8 cellular contexts compared by ENCODE assay signal in the genomic region with DNA sequence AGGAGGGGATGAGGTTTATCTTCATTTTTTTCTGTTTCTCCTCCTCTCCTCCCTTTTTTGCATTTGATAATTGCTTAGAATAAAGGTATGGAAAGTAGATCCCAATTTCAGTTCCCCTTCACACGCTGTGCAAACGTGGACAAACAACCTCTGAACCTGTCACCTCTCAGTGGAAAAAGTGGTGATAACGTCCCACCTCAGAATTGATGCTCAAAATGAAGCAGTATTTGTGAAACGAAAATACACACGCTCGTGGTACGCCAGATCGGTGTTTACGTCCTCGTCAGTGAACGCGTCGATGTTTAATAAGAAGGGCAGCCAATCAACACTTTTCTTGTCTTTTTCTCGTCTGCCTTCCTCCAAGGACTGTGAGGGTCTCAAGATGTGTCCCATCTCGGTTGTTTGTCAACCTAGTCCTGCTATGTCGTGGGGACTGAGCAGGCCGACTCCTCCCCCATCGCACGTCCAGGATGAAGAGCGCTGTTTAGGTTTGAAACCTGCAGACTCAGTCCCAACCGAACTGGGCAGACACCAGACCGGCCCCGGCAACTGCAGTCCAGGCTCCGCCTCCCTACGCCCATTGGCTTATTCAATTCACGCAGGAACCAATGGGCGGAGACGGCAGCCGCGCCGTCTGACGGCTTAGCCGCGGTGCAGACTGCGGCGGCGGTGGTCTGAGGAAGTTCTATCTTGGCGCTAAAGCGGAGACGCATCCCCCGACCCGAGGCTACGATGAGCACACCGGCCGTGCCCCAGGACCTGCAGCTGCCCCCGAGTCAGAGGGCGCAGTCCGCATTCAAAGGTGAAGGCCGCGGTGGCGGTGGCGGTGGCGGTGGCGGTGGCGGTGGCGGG. TPM values are rescaled to one million over a fixed set of nuclear protein-coding genes. Genes with fewer than 3 reads are reported as not detected.
DNase-seq lines count a peak whose midpoint lies in the region; ATAC-seq and TF ChIP-seq lines count a peak whose summit lies in the region.

A gene with protein sequence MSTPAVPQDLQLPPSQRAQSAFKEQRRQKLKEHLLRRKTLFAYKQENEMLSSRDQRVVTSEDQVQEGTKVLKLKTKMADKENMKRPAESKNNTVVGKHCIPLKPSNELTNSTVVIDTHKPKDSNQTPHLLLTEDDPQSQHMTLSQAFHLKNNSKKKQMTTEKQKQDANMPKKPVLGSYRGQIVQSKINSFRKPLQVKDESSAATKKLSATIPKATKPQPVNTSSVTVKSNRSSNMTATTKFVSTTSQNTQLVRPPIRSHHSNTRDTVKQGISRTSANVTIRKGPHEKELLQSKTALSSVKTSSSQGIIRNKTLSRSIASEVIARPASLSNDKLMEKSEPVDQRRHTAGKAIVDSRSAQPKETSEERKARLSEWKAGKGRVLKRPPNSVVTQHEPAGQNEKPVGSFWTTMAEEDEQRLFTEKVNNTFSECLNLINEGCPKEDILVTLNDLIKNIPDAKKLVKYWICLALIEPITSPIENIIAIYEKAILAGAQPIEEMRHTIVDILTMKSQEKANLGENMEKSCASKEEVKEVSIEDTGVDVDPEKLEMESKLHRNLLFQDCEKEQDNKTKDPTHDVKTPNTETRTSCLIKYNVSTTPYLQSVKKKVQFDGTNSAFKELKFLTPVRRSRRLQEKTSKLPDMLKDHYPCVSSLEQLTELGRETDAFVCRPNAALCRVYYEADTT (plus strand): TSS at position 654 of the 852 bp plus-strand sequence. CDS start 79 bp downstream, at position 733.

- TF ChIP-seq CTCF in lower leg skin (IDR thresholded peaks at IDR 0.05) = no peak

- DNase-seq in CD1c-positive myeloid dendritic cell (ENCODE audit: extremely low spot score) (peak; percentile 97), NCI-H82 treated with DMSO at 0.1 percent for 48 hours (lab: John Stamatoyannopoulos, UW; ENCODE audit: unreplicated experiment) (peak; percentile 97), lower leg skin (ENCODE audit: low spot score in 2 of 2) (peak; percentile 94 to 99)
- peak; percentile 96 for DNase-seq in activated CD4-positive, alpha-beta memory T cell treated with anti-CD3 and anti-CD28 coated beads for 36 hours
- DNase-seq in stimulated activated CD4-positive, alpha-beta T cell treated with anti-CD3 and anti-CD28 coated beads, Interleukin-4, amount 100 ng/mL, for 48 hours (ENCODE audit: low read depth in 2 of 2) = peak; percentile 84 to 93

- CTCF ChIA-PET in activated CD4-positive, alpha-beta memory T cell treated with anti-CD3 and anti-CD28 coated beads for 36 hours (lab: Charles Lee) = no interaction called here

- peak within 1 kb of the TSS; percentile 97 for H3K27ac Mint-ChIP-seq in activated CD4-positive, alpha-beta memory T cell treated with anti-CD3 and anti-CD28 coated beads for 36 hours

- H3K9me3 Mint-ChIP-seq in activated CD4-positive, alpha-beta memory T cell treated with anti-CD3 and anti-CD28 coated beads for 36 hours = no peaks in the 10 kb centered on the region

- no peaks in the 10 kb centered on the region for H3K9me3 ChIP-seq in duodenal mucosa (ENCODE audit: control insufficient read depth in 1 of 2, low read length in 2 of 2)

- intact Hi-C loops in activated CD4-positive, alpha-beta memory T cell treated with anti-CD3 and anti-CD28 coated beads for 36 hours (cut with micrococcal nuclease) = loop anchor here (1.0 to 10.0 kb wide), 12 partner anchors 53 to 1002 kb away; a partner anchor contains a TSS
- intact Hi-C loops in lower leg skin (cut with DNase I; ENCODE audit: low total_unique reads) = no loop called here

- no peaks in the 10 kb centered on the region for H3K27me3 ChIP-seq in duodenal mucosa (ENCODE audit: control insufficient read depth in 1 of 2, insufficient read depth in 2 of 2, low read length in 2 of 2)

- peak within 1 kb of the TSS; percentile 74 to 84 for H3K9ac ChIP-seq in duodenal mucosa (ENCODE audit: low read depth in 1 of 2, low read length in 2 of 2)

- H3K4me3 Mint-ChIP-seq in activated CD4-positive, alpha-beta memory T cell treated with anti-CD3 and anti-CD28 coated beads for 36 hours = peak within 1 kb of the TSS; percentile 95

- peaks cover 35% of the 10 kb centered on the region for H3K4me1 Mint-ChIP-seq in activated CD4-positive, alpha-beta memory T cell treated with anti-CD3 and anti-CD28 coated beads for 36 hours (ENCODE audit: low read depth)

- ATAC-seq in GM19438 (IDR thresholded peaks at IDR 0.05; ENCODE audit: low read depth, unreplicated experiment) (peak; percentile 74), HG03575 (IDR thresholded peaks at IDR 0.05; ENCODE audit: extremely low read depth, insufficient number of reproducible peaks, low FRiP score, unreplicated experiment) (peak; percentile 37)

- POLR2A ChIA-PET in activated CD4-positive, alpha-beta memory T cell treated with anti-CD3 and anti-CD28 coated beads for 36 hours (lab: Charles Lee) = no interaction called here

- H3K4me3 ChIP-seq in duodenal mucosa (ENCODE audit: low read depth in 1 of 2, low read length in 2 of 2) = peak within 1 kb of the TSS; percentile 86 to 87
- peak within 1 kb of the TSS; percentile 80 for H3K4me3 ChIP-seq in lower leg skin (ENCODE audit: low read depth, poor library complexity, severe bottlenecking)

- H3K4me1 ChIP-seq in duodenal mucosa (ENCODE audit: control insufficient read depth in 1 of 2, insufficient read depth in 2 of 2, low read length in 2 of 2) = peaks cover 12 to 28% of the 10 kb centered on the region in 2 donors

- peaks cover 0 to 4% of the 10 kb centered on the region in 2 donors for H3K36me3 ChIP-seq in duodenal mucosa (ENCODE audit: control insufficient read depth in 1 of 2, insufficient read depth in 2 of 2, low read length in 2 of 2)

- TF ChIP-seq POLR2A in lower leg skin (IDR thresholded peaks at IDR 0.05) = peak in 1 of 2 donors; percentile 24

- 0% methylated on average over 30 to 50 of the region's 56 CpGs for WGBS in lower leg skin, 2 donors

- peaks cover 1% of the 10 kb centered on the region for H3K27me3 Mint-ChIP-seq in activated CD4-positive, alpha-beta memory T cell treated with anti-CD3 and anti-CD28 coated beads for 36 hours

- peak within 1 kb of the TSS; percentile 88 for H3K27ac ChIP-seq in duodenal mucosa (ENCODE audit: low read depth, low read length)

- H3K36me3 Mint-ChIP-seq in activated CD4-positive, alpha-beta memory T cell treated with anti-CD3 and anti-CD28 coated beads for 36 hours = peaks cover 32% of the 10 kb centered on the region

RNA-seq across cellular contexts. Expression of the gene that starts here (rescaled TPM):
- total RNA-seq in activated CD4-positive, alpha-beta memory T cell treated with anti-CD3 and anti-CD28 coated beads for 36 hours = 10 to 100 TPM; 60.4 to 63.8 TPM
- 10 to 100 TPM; 13.9 to 24.2 (median 22.0) TPM for total RNA-seq in lower leg skin

Comparison
In these comparisons a context has a peak if more than half of its experiments do, and no peak if none do; other contexts are left out.
1. Peak in every context shown above with its lines: DNase-seq, ATAC-seq, H3K4me3 ChIP-seq and H3K27ac ChIP-seq.